Comparison of ENCODE assay signal across 30 cellular contexts in the genomic region with DNA sequence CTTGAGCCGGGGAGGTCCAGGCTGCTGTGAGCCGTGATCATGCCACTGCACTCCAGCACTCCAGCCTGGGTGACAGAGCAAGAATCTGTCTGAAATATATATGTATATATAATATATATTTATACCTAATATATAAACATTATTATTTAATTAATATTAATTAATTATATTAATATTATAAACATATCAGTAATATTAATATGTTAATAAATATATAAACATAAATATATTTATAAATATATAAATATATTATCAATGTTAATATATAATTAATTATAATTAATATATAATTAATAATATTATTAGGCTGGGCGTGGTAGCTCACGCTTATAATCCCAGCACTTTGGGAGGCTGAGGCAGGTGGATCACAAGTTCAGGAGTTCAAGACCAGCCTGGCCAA.
"Had no signal": no experiment of that assay in that cellular context is flagged by ENCODE, and none has a peak within 500 bp of the region (broad histone marks: within the 10 kb centered on the region; RNA-seq: fewer than 3 reads in every experiment).

No MANE protein-coding gene starts in this region.

- H3K27ac ChIP-seq: colonic mucosa, esophagus muscularis mucosa, foreskin keratinocyte, heart right ventricle, lower lobe of right lung, ovary, thoracic aorta, tibial nerve, upper lobe of left lung had no signal

- H3K4me2 ChIP-seq: smooth muscle cell had no signal

- H3K27me3 ChIP-seq: colonic mucosa, foreskin keratinocyte, ovary, tibial nerve, upper lobe of left lung had no signal

- FAIRE-seq: endothelial cell of umbilical vein, islet of Langerhans, urothelium cell line had no signal

- ATAC-seq: foreskin keratinocyte; heart right ventricle; left colon; left ventricle myocardium superior; lower lobe of right lung; natural killer cell; sciatic nerve; stimulated activated effector memory CD8-positive, alpha-beta T cell treated with anti-CD3 and anti-CD28 coated beads, Interleukin-12 subunit alpha, Interleukin-12 subunit beta, amount 100 ng/mL, for 72 hours had no signal

- H3K4me3 ChIP-seq: colonic mucosa, esophagus muscularis mucosa, heart right ventricle, lower lobe of right lung, ovary, smooth muscle cell, thoracic aorta, tibial nerve, upper lobe of left lung had no signal

- DNase-seq: colonic mucosa; effector CD8-positive, alpha-beta T cell; endodermal cell; foreskin keratinocyte; glutamatergic neuron; heart right ventricle; hippocampal formation; kidney glomerular epithelial cell; left colon; left ventricle myocardium superior; lower lobe of right lung; natural killer cell; occipital lobe; ovary; retina; stimulated activated CD4-positive, alpha-beta T cell treated with anti-CD3 and anti-CD28 coated beads, Interleukin-12 subunit alpha, Interleukin-12 subunit beta, amount 100 ng/mL, for 4 hours; stimulated activated CD4-positive, alpha-beta T cell treated with anti-CD3 and anti-CD28 coated beads, Interleukin-1b, Interleukin-23, amount 100 ng/mL, for 48 hours; stimulated activated CD4-positive, alpha-beta T cell treated with anti-CD3 and anti-CD28 coated beads, Interleukin-4, amount 100 ng/mL, for 1 hour; stimulated activated naive CD4-positive, alpha-beta T cell treated with Interleukin-2 at 50 U/mL for 16 hours; substantia nigra had no signal

- H3K36me3 ChIP-seq: colonic mucosa, esophagus muscularis mucosa, heart right ventricle, lower lobe of right lung, ovary, thoracic aorta, tibial nerve, upper lobe of left lung had no signal

- H3K4me1 ChIP-seq: colonic mucosa, esophagus muscularis mucosa, heart right ventricle, lower lobe of right lung, tibial nerve, upper lobe of left lung had no signal

- H3K9me3 ChIP-seq: colonic mucosa, esophagus muscularis mucosa, heart right ventricle, lower lobe of right lung, ovary, thoracic aorta, tibial nerve, upper lobe of left lung had no signal
